Comparison of ENCODE assay signal across 19 cellular contexts in genomic region chr2:222494104-222494739, GRCh38.
"Had no signal": no experiment of that assay in that cellular context is flagged by ENCODE, and none has a peak within 500 bp of the region (broad histone marks: within the 10 kb centered on the region; RNA-seq: fewer than 3 reads in every experiment).

No MANE protein-coding gene starts in this region.

- H3K36me3 ChIP-seq: neural progenitor cell, pancreas, spleen, tibial nerve had no signal

- DNase-seq: activated CD4-positive, alpha-beta T cell treated with anti-CD3 and anti-CD28 coated beads for 36 hours; activated CD4-positive, alpha-beta T cell treated with anti-CD3 and anti-CD28 coated beads, Interleukin-2, amount 50 U/mL, for 48 hours; activated naive CD8-positive, alpha-beta T cell treated with anti-CD3 and anti-CD28 coated beads for 36 hours; activated T-cell treated with anti-CD3 and anti-CD28 coated beads for 4 hours; central memory CD4-positive, alpha-beta T cell; endodermal cell; left colon; naive B cell; pancreas; SK-N-SH; spleen; stimulated activated CD8-positive, alpha-beta memory T cell treated with anti-CD3 and anti-CD28 coated beads, Interleukin-4, amount 100 ng/mL, for 48 hours; stimulated activated naive CD4-positive, alpha-beta T cell treated with Interleukin-2 at 50 U/mL for 16 hours; substantia nigra had no signal

- H3K27ac Mint-ChIP-seq: activated CD4-positive, alpha-beta T cell treated with anti-CD3 and anti-CD28 coated beads for 36 hours; activated naive CD8-positive, alpha-beta T cell treated with anti-CD3 and anti-CD28 coated beads for 36 hours; endodermal cell; naive B cell; neural progenitor cell; T-helper 2 cell treated with Interferon-gamma antibody and Interleukin-4, amounts not matched to agents 5 μg/mL and 100 μg/mL, for 36 hours; WTC11 had no signal

- H3K4me3 Mint-ChIP-seq: activated CD4-positive, alpha-beta T cell treated with anti-CD3 and anti-CD28 coated beads for 36 hours; activated naive CD8-positive, alpha-beta T cell treated with anti-CD3 and anti-CD28 coated beads for 36 hours; endodermal cell; neural progenitor cell; T-helper 2 cell treated with Interferon-gamma antibody and Interleukin-4, amounts not matched to agents 5 μg/mL and 100 μg/mL, for 36 hours; WTC11 had no signal

- H3K9me3 ChIP-seq: pancreas, SK-N-SH had no signal

- H3K4me1 Mint-ChIP-seq: activated CD4-positive, alpha-beta T cell treated with anti-CD3 and anti-CD28 coated beads for 36 hours; activated naive CD8-positive, alpha-beta T cell treated with anti-CD3 and anti-CD28 coated beads for 36 hours; endodermal cell; naive B cell; WTC11 had no signal

- H3K36me3 Mint-ChIP-seq: naive B cell had no signal

- H3K27ac ChIP-seq: epithelial cell of prostate, neural progenitor cell, pancreas, tibial nerve had no signal

- ATAC-seq: activated CD4-positive, alpha-beta T cell treated with anti-CD3 and anti-CD28 coated beads for 36 hours; left colon; pancreas; WTC11 had no signal

- H3K27me3 ChIP-seq: neural progenitor cell, pancreas, spleen, tibial nerve had no signal

- H3K4me3 ChIP-seq: neural progenitor cell, pancreas, spleen, tibial nerve had no signal

- H3K27me3 Mint-ChIP-seq: activated CD4-positive, alpha-beta T cell treated with anti-CD3 and anti-CD28 coated beads for 36 hours had no signal

- H3K4me1 ChIP-seq: pancreas, spleen, tibial nerve had no signal
